Comparison of ENCODE assay signal across 8 cellular contexts in the genomic region with DNA sequence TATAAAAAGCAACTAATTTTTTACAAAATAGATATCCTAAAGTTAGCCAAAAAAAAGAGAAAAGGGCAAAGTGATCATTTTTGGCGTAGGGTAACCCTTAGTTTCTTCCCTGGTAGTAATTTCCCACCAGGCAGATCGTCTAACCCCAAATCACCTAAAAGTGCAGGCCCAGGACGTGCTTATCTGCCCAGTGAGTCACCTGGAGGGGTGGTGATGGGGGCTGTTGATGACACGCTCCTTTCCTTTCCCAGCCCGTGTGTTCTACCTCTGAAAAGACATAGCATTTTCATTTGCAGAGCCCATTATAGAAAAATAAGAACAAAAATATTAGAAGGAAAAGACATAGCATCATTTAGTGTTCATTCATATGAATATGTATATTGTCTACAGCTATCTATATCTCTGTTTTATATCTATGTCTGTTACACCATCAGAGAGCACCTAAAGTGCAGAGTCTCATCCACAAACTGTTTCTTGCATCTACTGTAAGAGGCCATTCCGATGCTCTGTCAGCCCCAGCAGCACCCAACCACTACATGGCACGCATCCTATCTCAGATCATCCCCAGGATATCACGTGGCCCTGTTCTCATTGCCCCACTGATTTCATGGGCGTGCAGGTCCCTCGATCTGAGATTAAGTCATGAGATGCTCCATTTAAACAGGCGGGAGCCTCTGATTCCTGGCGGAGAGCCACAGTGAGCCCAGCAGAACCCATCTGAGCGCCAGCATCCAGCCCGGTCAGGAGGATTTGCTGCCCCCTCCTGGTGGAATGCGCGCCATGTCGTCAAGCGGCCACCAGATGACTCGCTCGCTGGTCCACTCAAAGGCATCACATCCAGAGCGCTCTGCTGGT. TPM values are rescaled to one million over a fixed set of nuclear protein-coding genes. Genes with fewer than 3 reads are reported as not detected.
DNase-seq lines count a peak whose midpoint lies in the region; ATAC-seq and TF ChIP-seq lines count a peak whose summit lies in the region.

No MANE protein-coding gene starts in this region.

- H3K9me3 Mint-ChIP-seq in HFFc6 = no peaks in the 10 kb centered on the region
- no peaks in the 10 kb centered on the region for H3K9me3 Mint-ChIP-seq in activated CD4-positive, alpha-beta T cell treated with anti-CD3 and anti-CD28 coated beads for 36 hours (ENCODE audit: low read depth)

- H3K27me3 Mint-ChIP-seq in HFFc6 (ENCODE audit: insufficient read depth) = peaks cover 32% of the 10 kb centered on the region
- H3K27me3 Mint-ChIP-seq in activated CD4-positive, alpha-beta T cell treated with anti-CD3 and anti-CD28 coated beads for 36 hours = peaks cover 22% of the 10 kb centered on the region

- H3K36me3 Mint-ChIP-seq in HFFc6 (ENCODE audit: low read depth) = no peaks in the 10 kb centered on the region
- no peaks in the 10 kb centered on the region for H3K36me3 Mint-ChIP-seq in activated CD4-positive, alpha-beta T cell treated with anti-CD3 and anti-CD28 coated beads for 36 hours (ENCODE audit: low read depth)

- peaks cover 10% of the 10 kb centered on the region; the same call in 1 of the 2 replicates for H3K4me1 Mint-ChIP-seq in HFFc6 (ENCODE audit: low read depth)
- H3K4me1 Mint-ChIP-seq in activated CD4-positive, alpha-beta T cell treated with anti-CD3 and anti-CD28 coated beads for 36 hours = peaks cover 6% of the 10 kb centered on the region

- peak; percentile 94 for TF ChIP-seq CTCF in HFFc6 (IDR thresholded peaks at IDR 0.05)

- intact Hi-C loops in activated CD4-positive, alpha-beta T cell treated with anti-CD3 and anti-CD28 coated beads for 36 hours (cut with DNase I, micrococcal nuclease) = loop anchor here (1.0 kb wide), 2 partner anchors 43 to 63 kb away; no protein-coding TSS in a partner anchor

- CTCF ChIA-PET in activated CD4-positive, alpha-beta T cell treated with anti-CD3 and anti-CD28 coated beads for 36 hours (lab: Charles Lee) = interaction anchor here (1.4 to 1.5 kb wide), 3 partner anchors 38 to 61 kb away, joined by 4 to 7 read pairs (median 5); no protein-coding TSS in a partner anchor

- DNase-seq in Caki2 (ENCODE audit: low read depth) = peak; percentile 88
- DNase-seq in HFFc6 = peak; percentile 64
- DNase-seq in NCI-H345 treated with DMSO at 0.1 percent for 48 hours (lab: John Stamatoyannopoulos, UW; ENCODE audit: unreplicated experiment) = peak; percentile 1
- peak; percentile 92 for DNase-seq in activated CD4-positive, alpha-beta T cell treated with anti-CD3 and anti-CD28 coated beads for 36 hours
- peak; percentile 88 for DNase-seq in cerebellar cortex (ENCODE audit: low spot score)
- DNase-seq in left kidney (ENCODE audit: low read depth, low spot score) = peak; percentile 90
- peak; percentile 91 to 97 for DNase-seq in stimulated activated CD4-positive, alpha-beta T cell treated with anti-CD3 and anti-CD28 coated beads, Interleukin-2, amount 100 ng/mL, for 48 hours

- in situ Hi-C loops in Caki2 (cut with HindIII; ENCODE audit: low pct_unique_long_range_greater_than_20kb, low sequenced_read_pairs) = no loop called here

- POLR2A ChIA-PET in activated CD4-positive, alpha-beta T cell treated with anti-CD3 and anti-CD28 coated beads for 36 hours (lab: Charles Lee) = no interaction called here

- no peak overlapping the region for H3K4me3 Mint-ChIP-seq in HFFc6
- H3K4me3 Mint-ChIP-seq in activated CD4-positive, alpha-beta T cell treated with anti-CD3 and anti-CD28 coated beads for 36 hours = no peak overlapping the region

- no peak overlapping the region for H3K27ac Mint-ChIP-seq in HFFc6
- no peak overlapping the region for H3K27ac Mint-ChIP-seq in activated CD4-positive, alpha-beta T cell treated with anti-CD3 and anti-CD28 coated beads for 36 hours

- peak; percentile 99 for ATAC-seq in activated CD4-positive, alpha-beta T cell treated with anti-CD3 and anti-CD28 coated beads for 36 hours
- no peak for ATAC-seq in GM18858 (IDR thresholded peaks at IDR 0.05; ENCODE audit: unreplicated experiment)

RNA-seq across cellular contexts. Expression of a gene that starts 8.5 kb away (rescaled TPM):
- not detected in 2 replicates for total RNA-seq in Caki2 (2014; rRNA removed; shearing (Covaris generic); ENCODE audit: low replicate concordance)
- total RNA-seq in HFFc6 (2021; fragmentation: NEBNext Ultra II Directional; extraction: Animal tissue kit (Norgen Biotek cat#: 25700)) = not detected
- not detected for total RNA-seq in activated CD4-positive, alpha-beta T cell treated with anti-CD3 and anti-CD28 coated beads for 36 hours

RNA-seq across cellular contexts. Expression of a gene that starts 11.3 kb away (rescaled TPM):
- not detected in 2 replicates for total RNA-seq in Caki2 (2014; rRNA removed; shearing (Covaris generic); ENCODE audit: low replicate concordance)
- not detected for total RNA-seq in HFFc6 (2021; fragmentation: NEBNext Ultra II Directional; extraction: Animal tissue kit (Norgen Biotek cat#: 25700))
- total RNA-seq in activated CD4-positive, alpha-beta T cell treated with anti-CD3 and anti-CD28 coated beads for 36 hours = not detected

RNA-seq across cellular contexts. Expression of a gene that starts 25.8 kb away (rescaled TPM):
- not detected in 2 replicates for total RNA-seq in Caki2 (2014; rRNA removed; shearing (Covaris generic); ENCODE audit: low replicate concordance)
- not detected for total RNA-seq in HFFc6 (2021; fragmentation: NEBNext Ultra II Directional; extraction: Animal tissue kit (Norgen Biotek cat#: 25700))
- total RNA-seq in activated CD4-positive, alpha-beta T cell treated with anti-CD3 and anti-CD28 coated beads for 36 hours = not detected

RNA-seq across cellular contexts. Expression of a gene that starts 30.6 kb away (rescaled TPM):
- 2,272 and 2,379 TPM in 2 replicates for total RNA-seq in Caki2 (2014; rRNA removed; shearing (Covaris generic); ENCODE audit: low replicate concordance)
- total RNA-seq in HFFc6 (2021; fragmentation: NEBNext Ultra II Directional; extraction: Animal tissue kit (Norgen Biotek cat#: 25700)) = 1,000 to 10,000 TPM; 1,015 to 1,196 (median 1,082) TPM
- 1,000 to 10,000 TPM; 1,400 to 1,725 TPM for total RNA-seq in activated CD4-positive, alpha-beta T cell treated with anti-CD3 and anti-CD28 coated beads for 36 hours

RNA-seq across cellular contexts. Expression of a gene that starts 40.2 kb away (rescaled TPM):
- 214 and 219 TPM in 2 replicates for total RNA-seq in Caki2 (2014; rRNA removed; shearing (Covaris generic); ENCODE audit: low replicate concordance)
- 10 to 100 TPM; 51.2 to 58.8 (median 54.4) TPM for total RNA-seq in HFFc6 (2021; fragmentation: NEBNext Ultra II Directional; extraction: Animal tissue kit (Norgen Biotek cat#: 25700))
- 10 to 100 TPM in 1 of 2 experiments, 1 to 10 TPM in 1; 8.3 to 12.1 TPM for total RNA-seq in activated CD4-positive, alpha-beta T cell treated with anti-CD3 and anti-CD28 coated beads for 36 hours

Comparison
In these comparisons a context has a peak if more than half of its experiments do, and no peak if none do; other contexts are left out.
1. DNase-seq: peak in every context shown above with its lines; median percentile 94 in stimulated activated CD4-positive, alpha-beta T cell treated with anti-CD3 and anti-CD28 coated beads, Interleukin-2, amount 100 ng/mL, for 48 hours; 92 in activated CD4-positive, alpha-beta T cell treated with anti-CD3 and anti-CD28 coated beads for 36 hours; 90 in left kidney; 88 in Caki2; 88 in cerebellar cortex; 64 in HFFc6; 1 in NCI-H345 treated with DMSO at 0.1 percent for 48 hours.